Comparison of ENCODE assay signal across 15 cellular contexts in genomic region chr11:14342906-14343305, GRCh38. TPM values are rescaled to one million over a fixed set of nuclear protein-coding genes. Genes with fewer than 3 reads are reported as not detected.
DNase-seq lines count a peak whose midpoint lies in the region; ATAC-seq and TF ChIP-seq lines count a peak whose summit lies in the region.
"Had no signal": no experiment of that assay in that cellular context is flagged by ENCODE, and none has a peak within 500 bp of the region (broad histone marks: within the 10 kb centered on the region; RNA-seq: fewer than 3 reads in every experiment).

No MANE protein-coding gene starts in this region.

- DNase-seq in activated CD8-positive, alpha-beta T cell treated with anti-CD3 and anti-CD28 coated beads for 36 hours: no peak
- DNase-seq in activated CD8-positive, alpha-beta T cell treated with anti-CD3 and anti-CD28 coated beads, Interleukin-2, amount 10 ng/mL, durations not matched to agents 7 days and 5 days: no peak
- peak; percentile 52 to 83 for DNase-seq in cardiac fibroblast (ENCODE audit: low read depth in 2 of 2)
- DNase-seq in stimulated activated naive CD8-positive, alpha-beta T cell treated with anti-CD3 and anti-CD28 coated beads, Interleukin-15, Interleukin-2, amounts not matched to agents 100 U/mL and 50 U/mL, for 24 hours: no peak
- no peak for DNase-seq in NCI-H2227 (lab: John Stamatoyannopoulos, UW; ENCODE audit: unreplicated experiment)
- no peak for DNase-seq in activated T-helper 1 cell treated with anti-CD3 and anti-CD28 coated beads, Interleukin-12 subunit alpha, Interleukin-12 subunit beta, Interleukin-2, Interleukin-4 antibody, amounts not matched to agents 30 ng/mL and 10 ng/mL and 1 ng/mL, durations not matched to agents 14 hours and 24 hours and 36 hours (ENCODE audit: low spot score)
- no peak for DNase-seq in NCI-H524 treated with DMSO at 0.1 percent for 48 hours (lab: John Stamatoyannopoulos, UW)
- DNase-seq: activated CD8-positive, alpha-beta memory T cell treated with anti-CD3 and anti-CD28 coated beads, Interleukin-2, amount 10 ng/mL, durations not matched to agents 7 days and 5 days; caudate nucleus; hippocampal formation; NCI-H2029 treated with DMSO at 0.1 percent for 48 hours; SIG-M5; stimulated activated CD4-positive, alpha-beta T cell treated with anti-CD3 and anti-CD28 coated beads, Interleukin-4, amount 100 ng/mL, for 1 hour; tibial artery had no signal

- H3K27me3 Mint-ChIP-seq in activated CD8-positive, alpha-beta T cell treated with anti-CD3 and anti-CD28 coated beads for 36 hours: no peaks in the 10 kb centered on the region
- H3K27me3 Mint-ChIP-seq in activated CD8-positive, alpha-beta T cell treated with anti-CD3 and anti-CD28 coated beads, Interleukin-2, amount 10 ng/mL, durations not matched to agents 7 days and 5 days (ENCODE audit: low read depth): no peaks in the 10 kb centered on the region
- no peaks in the 10 kb centered on the region for H3K27me3 Mint-ChIP-seq in activated T-helper 1 cell treated with anti-CD3 and anti-CD28 coated beads, Interleukin-12 subunit alpha, Interleukin-12 subunit beta, Interleukin-2, Interleukin-4 antibody, amounts not matched to agents 30 ng/mL and 10 ng/mL and 1 ng/mL, durations not matched to agents 14 hours and 24 hours and 36 hours (ENCODE audit: insufficient read depth)
- H3K27me3 Mint-ChIP-seq: activated CD8-positive, alpha-beta memory T cell treated with anti-CD3 and anti-CD28 coated beads, Interleukin-2, amount 10 ng/mL, durations not matched to agents 7 days and 5 days had no signal

- peaks cover 57% of the 10 kb centered on the region for H3K4me1 Mint-ChIP-seq in activated CD8-positive, alpha-beta T cell treated with anti-CD3 and anti-CD28 coated beads for 36 hours (ENCODE audit: low read depth)
- H3K4me1 Mint-ChIP-seq in activated CD8-positive, alpha-beta T cell treated with anti-CD3 and anti-CD28 coated beads, Interleukin-2, amount 10 ng/mL, durations not matched to agents 7 days and 5 days (ENCODE audit: low read depth): peaks cover 42% of the 10 kb centered on the region
- peaks cover 51% of the 10 kb centered on the region for H3K4me1 Mint-ChIP-seq in activated T-helper 1 cell treated with anti-CD3 and anti-CD28 coated beads, Interleukin-12 subunit alpha, Interleukin-12 subunit beta, Interleukin-2, Interleukin-4 antibody, amounts not matched to agents 30 ng/mL and 10 ng/mL and 1 ng/mL, durations not matched to agents 14 hours and 24 hours and 36 hours (ENCODE audit: low read depth)

- intact Hi-C loops in activated CD8-positive, alpha-beta T cell treated with anti-CD3 and anti-CD28 coated beads for 36 hours (cut with micrococcal nuclease): no loop called here
- intact Hi-C loops in activated T-helper 1 cell treated with anti-CD3 and anti-CD28 coated beads, Interleukin-12 subunit alpha, Interleukin-12 subunit beta, Interleukin-2, Interleukin-4 antibody, amounts not matched to agents 30 ng/mL and 10 ng/mL and 1 ng/mL, durations not matched to agents 14 hours and 24 hours and 36 hours (cut with micrococcal nuclease): no loop called here

- peaks cover 24% of the 10 kb centered on the region for H3K9me3 Mint-ChIP-seq in activated CD8-positive, alpha-beta T cell treated with anti-CD3 and anti-CD28 coated beads for 36 hours
- H3K9me3 Mint-ChIP-seq in activated CD8-positive, alpha-beta T cell treated with anti-CD3 and anti-CD28 coated beads, Interleukin-2, amount 10 ng/mL, durations not matched to agents 7 days and 5 days (ENCODE audit: insufficient read depth): peaks cover 40% of the 10 kb centered on the region
- H3K9me3 Mint-ChIP-seq in activated T-helper 1 cell treated with anti-CD3 and anti-CD28 coated beads, Interleukin-12 subunit alpha, Interleukin-12 subunit beta, Interleukin-2, Interleukin-4 antibody, amounts not matched to agents 30 ng/mL and 10 ng/mL and 1 ng/mL, durations not matched to agents 14 hours and 24 hours and 36 hours: peaks cover 19% of the 10 kb centered on the region

- POLR2A ChIA-PET in activated CD8-positive, alpha-beta T cell treated with anti-CD3 and anti-CD28 coated beads for 36 hours (lab: Charles Lee): no interaction called here
- POLR2A ChIA-PET in activated CD8-positive, alpha-beta T cell treated with anti-CD3 and anti-CD28 coated beads, Interleukin-2, amount 10 ng/mL, durations not matched to agents 7 days and 5 days (lab: Charles Lee): no interaction called here

- H3K27ac Mint-ChIP-seq in activated CD8-positive, alpha-beta T cell treated with anti-CD3 and anti-CD28 coated beads for 36 hours: no peak overlapping the region
- H3K27ac Mint-ChIP-seq in activated CD8-positive, alpha-beta T cell treated with anti-CD3 and anti-CD28 coated beads, Interleukin-2, amount 10 ng/mL, durations not matched to agents 7 days and 5 days: no peak overlapping the region
- H3K27ac Mint-ChIP-seq in activated T-helper 1 cell treated with anti-CD3 and anti-CD28 coated beads, Interleukin-12 subunit alpha, Interleukin-12 subunit beta, Interleukin-2, Interleukin-4 antibody, amounts not matched to agents 30 ng/mL and 10 ng/mL and 1 ng/mL, durations not matched to agents 14 hours and 24 hours and 36 hours: no peak overlapping the region

- no peak overlapping the region for H3K4me3 ChIP-seq in cardiac fibroblast (replicated peaks in 1 of 2; ENCODE audit: low read depth in 2 of 2, low read length in 2 of 2)
- H3K4me3 ChIP-seq: tibial artery had no signal

- CTCF ChIA-PET in activated CD8-positive, alpha-beta T cell treated with anti-CD3 and anti-CD28 coated beads for 36 hours (lab: Charles Lee): interaction anchor here (1.0 to 2.8 kb wide), 8 partner anchors 9 to 70 kb away, joined by 3 to 14 read pairs (median 5); no protein-coding TSS in a partner anchor
- CTCF ChIA-PET in activated CD8-positive, alpha-beta T cell treated with anti-CD3 and anti-CD28 coated beads, Interleukin-2, amount 10 ng/mL, durations not matched to agents 7 days and 5 days (lab: Charles Lee): interaction anchor here (1.0 to 2.9 kb wide), 7 partner anchors 9 to 104 kb away, joined by 3 to 13 read pairs (median 4); no protein-coding TSS in a partner anchor

- TF ChIP-seq CTCF in activated CD8-positive, alpha-beta T cell treated with anti-CD3 and anti-CD28 coated beads for 36 hours (IDR thresholded peaks at IDR 0.05): no peak
- no peak for TF ChIP-seq CTCF in cardiac fibroblast (IDR thresholded peaks at IDR 0.05; ENCODE audit: low read depth, low read length)

- H3K4me3 Mint-ChIP-seq in activated CD8-positive, alpha-beta T cell treated with anti-CD3 and anti-CD28 coated beads for 36 hours: no peak overlapping the region
- no peak overlapping the region for H3K4me3 Mint-ChIP-seq in activated CD8-positive, alpha-beta T cell treated with anti-CD3 and anti-CD28 coated beads, Interleukin-2, amount 10 ng/mL, durations not matched to agents 7 days and 5 days
- no peak overlapping the region for H3K4me3 Mint-ChIP-seq in activated T-helper 1 cell treated with anti-CD3 and anti-CD28 coated beads, Interleukin-12 subunit alpha, Interleukin-12 subunit beta, Interleukin-2, Interleukin-4 antibody, amounts not matched to agents 30 ng/mL and 10 ng/mL and 1 ng/mL, durations not matched to agents 14 hours and 24 hours and 36 hours
- H3K4me3 Mint-ChIP-seq: activated CD8-positive, alpha-beta memory T cell treated with anti-CD3 and anti-CD28 coated beads, Interleukin-2, amount 10 ng/mL, durations not matched to agents 7 days and 5 days had no signal

- ATAC-seq in activated CD8-positive, alpha-beta T cell treated with anti-CD3 and anti-CD28 coated beads for 36 hours: peak; percentile 42
- no peak for ATAC-seq in activated CD8-positive, alpha-beta T cell treated with anti-CD3 and anti-CD28 coated beads, Interleukin-2, amount 10 ng/mL, durations not matched to agents 7 days and 5 days
- ATAC-seq in HG03135 (IDR thresholded peaks at IDR 0.05; ENCODE audit: unreplicated experiment): peak; percentile 58
- peak; percentile 40 for ATAC-seq in stimulated activated naive CD8-positive, alpha-beta T cell treated with anti-CD3 and anti-CD28 coated beads, Interleukin-15, Interleukin-2, amounts not matched to agents 100 U/mL and 50 U/mL, for 24 hours
- ATAC-seq: activated CD8-positive, alpha-beta memory T cell treated with anti-CD3 and anti-CD28 coated beads, Interleukin-2, amount 10 ng/mL, durations not matched to agents 7 days and 5 days had no signal

- H3K36me3 Mint-ChIP-seq in activated CD8-positive, alpha-beta T cell treated with anti-CD3 and anti-CD28 coated beads for 36 hours (ENCODE audit: low read depth): peaks cover 49% of the 10 kb centered on the region
- peaks cover 65% of the 10 kb centered on the region for H3K36me3 Mint-ChIP-seq in activated CD8-positive, alpha-beta T cell treated with anti-CD3 and anti-CD28 coated beads, Interleukin-2, amount 10 ng/mL, durations not matched to agents 7 days and 5 days (ENCODE audit: low read depth)
- H3K36me3 Mint-ChIP-seq in activated T-helper 1 cell treated with anti-CD3 and anti-CD28 coated beads, Interleukin-12 subunit alpha, Interleukin-12 subunit beta, Interleukin-2, Interleukin-4 antibody, amounts not matched to agents 30 ng/mL and 10 ng/mL and 1 ng/mL, durations not matched to agents 14 hours and 24 hours and 36 hours (ENCODE audit: low read depth): peaks cover 37% of the 10 kb centered on the region

RNA-seq across cellular contexts. Expression of gene RRAS2, which starts 16.1 kb away (rescaled TPM):
- total RNA-seq in activated CD8-positive, alpha-beta T cell treated with anti-CD3 and anti-CD28 coated beads for 36 hours: 10 to 100 TPM; 87.9 to 92.0 TPM
- total RNA-seq in activated CD8-positive, alpha-beta T cell treated with anti-CD3 and anti-CD28 coated beads, Interleukin-2, amount 10 ng/mL, durations not matched to agents 7 days and 5 days: 10 to 100 TPM; 97.3 to 98.1 TPM
- 82.4 and 84.1 TPM in 2 replicates for total RNA-seq in activated T-helper 1 cell treated with anti-CD3 and anti-CD28 coated beads, Interleukin-12 subunit alpha, Interleukin-12 subunit beta, Interleukin-2, Interleukin-4 antibody, amounts not matched to agents 30 ng/mL and 10 ng/mL and 1 ng/mL, durations not matched to agents 14 hours and 24 hours and 36 hours

Comparison
In these comparisons a context has a peak if more than half of its experiments do, and no peak if none do; other contexts are left out.
1. DNase-seq: peak in cardiac fibroblast (2 of 2); none in activated CD8-positive, alpha-beta T cell treated with anti-CD3 and anti-CD28 coated beads for 36 hours (single experiment), activated CD8-positive, alpha-beta T cell treated with anti-CD3 and anti-CD28 coated beads, Interleukin-2, amount 10 ng/mL, durations not matched to agents 7 days and 5 days (single experiment), stimulated activated naive CD8-positive, alpha-beta T cell treated with anti-CD3 and anti-CD28 coated beads, Interleukin-15, Interleukin-2, amounts not matched to agents 100 U/mL and 50 U/mL, for 24 hours (single experiment), NCI-H2227 (single experiment), activated T-helper 1 cell treated with anti-CD3 and anti-CD28 coated beads, Interleukin-12 subunit alpha, Interleukin-12 subunit beta, Interleukin-2, Interleukin-4 antibody, amounts not matched to agents 30 ng/mL and 10 ng/mL and 1 ng/mL, durations not matched to agents 14 hours and 24 hours and 36 hours (single experiment) and NCI-H524 treated with DMSO at 0.1 percent for 48 hours (single experiment).